ENCODE assay signal across 26 cellular contexts in genomic region chr19:324716-325115, GRCh38.
"Had no signal": no experiment of that assay in that cellular context is flagged by ENCODE, and none has a peak within 500 bp of the region (broad histone marks: within the 10 kb centered on the region; RNA-seq: fewer than 3 reads in every experiment).

No MANE protein-coding gene starts in this region.

- H3K27ac ChIP-seq: neural progenitor cell, pancreas, psoas muscle, right lobe of liver, sigmoid colon, stomach, thoracic aorta, thyroid gland, tibial nerve, vagina had no signal

- ATAC-seq: naive thymus-derived CD4-positive, alpha-beta T cell; natural killer cell; pancreas; stimulated activated effector memory CD8-positive, alpha-beta T cell treated with anti-CD3 and anti-CD28 coated beads, Interleukin-12 subunit alpha, Interleukin-12 subunit beta, amount 100 ng/mL, for 72 hours; stimulated activated naive B cell treated with anti-CD40 and anti-IgM and Interleukin-4, amounts not matched to agents 10 μg/mL and 1 μg/mL and 100 μg/mL, for 72 hours had no signal

- H3K27me3 Mint-ChIP-seq: naive thymus-derived CD4-positive, alpha-beta T cell; progenitor cell of endocrine pancreas; stimulated activated naive B cell treated with anti-CD40 and anti-IgM and Interleukin-4, amounts not matched to agents 10 μg/mL and 1 μg/mL and 100 μg/mL, for 72 hours; stimulated activated naive CD8-positive, alpha-beta T cell treated with anti-CD3 and anti-CD28 coated beads, Interleukin-15, Interleukin-2, amounts not matched to agents 100 ng/mL and 50 ng/mL, for 24 hours had no signal

- H3K27me3 ChIP-seq: neural progenitor cell, pancreas, right lobe of liver, sigmoid colon, stomach, thyroid gland, tibial nerve, upper lobe of left lung, vagina had no signal

- H3K9me3 Mint-ChIP-seq: natural killer cell; stimulated activated naive CD8-positive, alpha-beta T cell treated with anti-CD3 and anti-CD28 coated beads, Interleukin-15, Interleukin-2, amounts not matched to agents 100 ng/mL and 50 ng/mL, for 24 hours had no signal

- H3K4me1 Mint-ChIP-seq: natural killer cell; nephron; neural progenitor cell; stimulated activated effector memory CD8-positive, alpha-beta T cell treated with anti-CD3 and anti-CD28 coated beads, Interleukin-12 subunit alpha, Interleukin-12 subunit beta, amount 100 ng/mL, for 72 hours; stimulated activated naive B cell treated with anti-CD40 and anti-IgM and Interleukin-4, amounts not matched to agents 10 μg/mL and 1 μg/mL and 100 μg/mL, for 72 hours had no signal

- H3K4me1 ChIP-seq: neural progenitor cell, pancreas, psoas muscle, right lobe of liver, sigmoid colon, stomach, thyroid gland, tibial nerve, vagina had no signal

- H3K4me3 Mint-ChIP-seq: naive thymus-derived CD4-positive, alpha-beta T cell; natural killer cell; nephron; neural progenitor cell; stimulated activated effector memory CD8-positive, alpha-beta T cell treated with anti-CD3 and anti-CD28 coated beads, Interleukin-12 subunit alpha, Interleukin-12 subunit beta, amount 100 ng/mL, for 72 hours; stimulated activated naive B cell treated with anti-CD40 and anti-IgM and Interleukin-4, amounts not matched to agents 10 μg/mL and 1 μg/mL and 100 μg/mL, for 72 hours; stimulated activated naive CD8-positive, alpha-beta T cell treated with anti-CD3 and anti-CD28 coated beads, Interleukin-15, Interleukin-2, amounts not matched to agents 100 ng/mL and 50 ng/mL, for 24 hours had no signal

- H3K4me3 ChIP-seq: neural progenitor cell, pancreas, psoas muscle, right lobe of liver, sigmoid colon, stomach, thoracic aorta, thyroid gland, tibial nerve, upper lobe of left lung, vagina had no signal

- H3K9me3 ChIP-seq: pancreas, psoas muscle, right lobe of liver, thoracic aorta, thyroid gland, vagina had no signal

- H3K27ac Mint-ChIP-seq: naive thymus-derived CD4-positive, alpha-beta T cell; natural killer cell; nephron; neural progenitor cell; progenitor cell of endocrine pancreas; stimulated activated effector memory CD8-positive, alpha-beta T cell treated with anti-CD3 and anti-CD28 coated beads, Interleukin-12 subunit alpha, Interleukin-12 subunit beta, amount 100 ng/mL, for 72 hours; stimulated activated naive B cell treated with anti-CD40 and anti-IgM and Interleukin-4, amounts not matched to agents 10 μg/mL and 1 μg/mL and 100 μg/mL, for 72 hours; stimulated activated naive CD8-positive, alpha-beta T cell treated with anti-CD3 and anti-CD28 coated beads, Interleukin-15, Interleukin-2, amounts not matched to agents 100 ng/mL and 50 ng/mL, for 24 hours had no signal

- H3K36me3 Mint-ChIP-seq: natural killer cell had no signal

- DNase-seq: naive thymus-derived CD4-positive, alpha-beta T cell; natural killer cell; occipital lobe; pancreas; psoas muscle; right lobe of liver; sigmoid colon; small intestine; stimulated activated CD4-positive, alpha-beta T cell treated with anti-CD3 and anti-CD28 coated beads, Interleukin-15, amount 100 ng/mL, for 24 hours; stimulated activated CD4-positive, alpha-beta T cell treated with anti-CD3 and anti-CD28 coated beads, Interleukin-2, amount 100 ng/mL, for 24 hours; stimulated activated CD4-positive, alpha-beta T cell treated with anti-CD3 and anti-CD28 coated beads, Interleukin-2, amount 100 ng/mL, for 48 hours; stimulated activated CD4-positive, alpha-beta T cell treated with anti-CD3 and anti-CD28 coated beads, Interleukin-4, amount 100 ng/mL, for 24 hours; stimulated activated naive B cell treated with anti-CD40 and anti-IgM and Interleukin-4, amounts not matched to agents 10 μg/mL and 1 μg/mL and 100 μg/mL, for 72 hours; stimulated activated naive CD4-positive, alpha-beta T cell treated with Interleukin-2 at 50 U/mL for 16 hours; stomach; thyroid gland; trophoblast cell had no signal
